27 cellular contexts compared by ENCODE assay signal in the genomic region with DNA sequence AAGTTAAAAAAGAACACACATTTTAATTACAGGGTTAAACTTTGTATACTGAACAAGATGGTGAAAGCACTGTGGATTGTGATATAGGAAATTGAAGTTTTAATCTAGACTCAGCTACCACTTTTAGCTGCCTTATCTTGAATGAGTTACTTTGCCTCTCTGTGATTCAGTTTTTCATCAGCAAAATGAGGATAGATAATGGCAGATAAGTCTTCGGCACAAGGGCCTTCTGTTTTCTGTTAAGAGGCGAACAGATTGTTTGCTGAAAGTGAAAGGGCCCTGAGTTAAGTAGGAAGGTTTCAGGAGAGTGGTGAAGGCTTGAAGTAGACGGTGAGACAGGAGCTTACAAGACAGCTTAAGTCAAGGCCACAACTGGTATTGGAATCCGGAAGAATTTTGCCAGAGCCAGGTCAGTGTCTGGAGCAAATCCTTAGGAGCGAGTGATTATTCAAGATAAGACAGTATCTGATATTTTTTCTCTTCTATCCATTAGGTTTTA. TPM values are rescaled to one million over a fixed set of nuclear protein-coding genes. Genes with fewer than 3 reads are reported as not detected.
"Had no signal": no experiment of that assay in that cellular context is flagged by ENCODE, and none has a peak within 500 bp of the region (broad histone marks: within the 10 kb centered on the region; RNA-seq: fewer than 3 reads in every experiment).

No MANE protein-coding gene starts in this region.

- H3K27me3 ChIP-seq: body of pancreas, dorsolateral prefrontal cortex, heart left ventricle had no signal

- H3K9me3 ChIP-seq: body of pancreas, heart left ventricle had no signal

- H3K4me3 ChIP-seq: body of pancreas, coronary artery, dorsolateral prefrontal cortex, heart left ventricle had no signal

- H3K27ac ChIP-seq: body of pancreas, coronary artery, dorsolateral prefrontal cortex, heart left ventricle had no signal

- ATAC-seq: activated T-cell treated with anti-CD3 and anti-CD28 coated beads, Interleukin-2, amount 50 U/mL, for 4 hours; activated T-helper 17 cell treated with anti-CD3 and anti-CD28 coated beads, Interleukin-2, amount 50 U/mL, for 72 hours; body of pancreas; esophagus mucosa; heart left ventricle; WTC11 had no signal

- DNase-seq: activated CD4-positive, alpha-beta memory T cell treated with anti-CD3 and anti-CD28 coated beads, Interleukin-2, amount 10 ng/mL, durations not matched to agents 7 days and 5 days; activated CD4-positive, alpha-beta T cell treated with anti-CD3 and anti-CD28 coated beads for 1 hour; activated CD4-positive, alpha-beta T cell treated with anti-CD3 and anti-CD28 coated beads for 4 hours; activated CD4-positive, alpha-beta T cell treated with anti-CD3 and anti-CD28 coated beads, Interleukin-2, amount 10 ng/mL, durations not matched to agents 7 days and 5 days; activated CD4-positive, alpha-beta T cell treated with anti-CD3 and anti-CD28 coated beads, Interleukin-2, amount 50 U/mL, for 4 hours; activated CD8-positive, alpha-beta memory T cell treated with anti-CD3 and anti-CD28 coated beads, Interleukin-2, amount 50 U/mL, for 48 hours; activated effector memory CD4-positive, alpha-beta T cell treated with Interleukin-2 at 50 U/mL for 16 hours; activated gamma-delta T cell treated with Interleukin-2 at 50 U/mL for 16 hours; activated naive CD4-positive, alpha-beta T cell treated with anti-CD3 and anti-CD28 coated beads, Interleukin-2, amount 50 U/mL, for 16 hours; activated naive CD4-positive, alpha-beta T cell treated with Interleukin-2 at 50 U/mL for 16 hours; activated T-cell treated with anti-CD3 and anti-CD28 coated beads, Interleukin-2, amount 50 U/mL, for 4 hours; amygdala; aorta; body of pancreas; dorsolateral prefrontal cortex; effector memory CD4-positive, alpha-beta T cell; endodermal cell; foreskin fibroblast; glutamatergic neuron; heart left ventricle; T-helper 2 cell had no signal

- H3K4me1 ChIP-seq: body of pancreas, heart left ventricle had no signal

RNA-seq across cellular contexts. Expression of a gene that starts 35.0 kb away (rescaled TPM):
- total RNA-seq: activated CD4-positive, alpha-beta T cell treated with anti-CD3 and anti-CD28 coated beads, Interleukin-2, amount 10 ng/mL, durations not matched to agents 7 days and 5 days; epithelial cell of proximal tubule; esophagus mucosa; T-helper 1 cell treated with Interleukin-12 subunit alpha and Interleukin-12 subunit beta and Interleukin-4 antibody, amounts not matched to agents 30 ng/mL and 1 ng/mL, for 36 hours had no signal
